Comparison of ENCODE assay signal across 15 cellular contexts in genomic region chr2:22486343-22486742, GRCh38.
DNase-seq lines count a peak whose midpoint lies in the region; ATAC-seq and TF ChIP-seq lines count a peak whose summit lies in the region.
"Had no signal": no experiment of that assay in that cellular context is flagged by ENCODE, and none has a peak within 500 bp of the region (broad histone marks: within the 10 kb centered on the region; RNA-seq: fewer than 3 reads in every experiment).

No MANE protein-coding gene starts in this region.

- no peaks in the 10 kb centered on the region for H3K27me3 Mint-ChIP-seq in GM23338 (ENCODE audit: insufficient read depth, low read depth, poor library complexity)
- H3K27me3 Mint-ChIP-seq in Calu3 (ENCODE audit: unreplicated experiment): no peaks in the 10 kb centered on the region
- H3K27me3 Mint-ChIP-seq: CD4-positive, alpha-beta memory T cell had no signal

- H3K27ac Mint-ChIP-seq in GM23338: no peak overlapping the region
- H3K27ac Mint-ChIP-seq in Calu3 (ENCODE audit: unreplicated experiment): no peak overlapping the region
- H3K27ac Mint-ChIP-seq: CD4-positive, alpha-beta memory T cell had no signal

- H3K4me1 Mint-ChIP-seq in GM23338 (peaks cover 13% of the 10 kb centered on the region; the same call in 2 of the 3 replicates), Calu3 (ENCODE audit: low read depth, unreplicated experiment) (no peaks in the 10 kb centered on the region)
- H3K4me1 Mint-ChIP-seq: CD4-positive, alpha-beta memory T cell had no signal

- CTCF ChIA-PET in Calu3 (lab: Charles Lee): interaction anchor here (0.5 kb wide), 1 partner anchor 1041 kb away, joined by 3 read pairs; no protein-coding TSS in a partner anchor

- no peak overlapping the region for H3K4me3 ChIP-seq in GM23338
- no peak overlapping the region for H3K4me3 ChIP-seq in left lung
- no peak overlapping the region for H3K4me3 ChIP-seq in upper lobe of right lung
- H3K4me3 ChIP-seq: HAP-1 had no signal

- no peaks in the 10 kb centered on the region for H3K36me3 ChIP-seq in GM23338 (ENCODE audit: insufficient read depth)
- H3K36me3 ChIP-seq in left lung: no peaks in the 10 kb centered on the region
- no peaks in the 10 kb centered on the region for H3K36me3 ChIP-seq in upper lobe of right lung
- H3K36me3 ChIP-seq: BE2C, HAP-1 had no signal

- H3K79me2 ChIP-seq in GM23338 (replicated peaks; ENCODE audit: insufficient read depth): no peaks in the 10 kb centered on the region

- H3K4me3 Mint-ChIP-seq in GM23338 (no peak overlapping the region), Calu3 (ENCODE audit: low read depth, unreplicated experiment) (no peak overlapping the region)
- H3K4me3 Mint-ChIP-seq: CD4-positive, alpha-beta memory T cell had no signal

- H3K9me3 ChIP-seq in left lung: no peaks in the 10 kb centered on the region
- H3K9me3 ChIP-seq in upper lobe of right lung: no peaks in the 10 kb centered on the region
- H3K9me3 ChIP-seq: BE2C, HAP-1 had no signal

- no peak; the same call in 2 of the 3 replicates for ATAC-seq in GM23338
- peak; percentile 87 for ATAC-seq in left lung
- peak; percentile 45 for ATAC-seq in upper lobe of right lung
- ATAC-seq in left ventricle myocardium superior: no peak
- ATAC-seq in left cardiac atrium: no peak

- no peak overlapping the region for H2AFZ ChIP-seq in GM23338

- H3K9me3 Mint-ChIP-seq in GM23338 (peaks cover 15% of the 10 kb centered on the region; the same call in 2 of the 3 replicates), Calu3 (ENCODE audit: low read depth, unreplicated experiment) (no peaks in the 10 kb centered on the region)

- no peaks in the 10 kb centered on the region for H3K9me2 ChIP-seq in GM23338 (ENCODE audit: insufficient read depth)

- H3K27me3 ChIP-seq in GM23338 (ENCODE audit: insufficient read depth) (no peaks in the 10 kb centered on the region), left lung (no peaks in the 10 kb centered on the region), upper lobe of right lung (no peaks in the 10 kb centered on the region)
- H3K27me3 ChIP-seq: BE2C had no signal

- H3K4me1 ChIP-seq in GM23338 (ENCODE audit: insufficient read depth) (no peaks in the 10 kb centered on the region), left lung (no peaks in the 10 kb centered on the region), upper lobe of right lung (no peaks in the 10 kb centered on the region)
- H3K4me1 ChIP-seq: HAP-1 had no signal

- H3K36me3 Mint-ChIP-seq in GM23338 (ENCODE audit: low read depth): peaks cover 4% of the 10 kb centered on the region; the same call in 1 of the 3 replicates
- no peaks in the 10 kb centered on the region for H3K36me3 Mint-ChIP-seq in Calu3 (ENCODE audit: insufficient read depth, unreplicated experiment)
- H3K36me3 Mint-ChIP-seq: CD4-positive, alpha-beta memory T cell had no signal

- H3K27ac ChIP-seq in GM23338 (ENCODE audit: low read depth): no peak overlapping the region
- no peak overlapping the region for H3K27ac ChIP-seq in left lung
- H3K27ac ChIP-seq in upper lobe of right lung: no peak overlapping the region
- H3K27ac ChIP-seq: C4-2B had no signal

- H3F3A ChIP-seq in GM23338 (replicated peaks; ENCODE audit: low read depth): no peaks in the 10 kb centered on the region

- no peaks in the 10 kb centered on the region for H4K20me1 ChIP-seq in GM23338 (replicated peaks; ENCODE audit: insufficient read depth)

- no TSS peak for BruUV-seq in Calu3 (replicated peaks; lab: Mats Ljungman, UMichigan)

- TF ChIP-seq CTCF in GM23338 (conservative IDR thresholded peaks at IDR 0.05; ENCODE audit: low read depth in 2 of 2) (no peak), left lung (IDR thresholded peaks at IDR 0.05) (no peak), upper lobe of right lung (IDR thresholded peaks at IDR 0.05) (no peak), Calu3 (IDR thresholded peaks at IDR 0.05; ENCODE audit: unreplicated experiment) (no peak)

- DNase-seq in GM23338 (ENCODE audit: low spot score) (peak; percentile 6), ecto neural progenitor cell (ENCODE audit: low spot score) (peak; percentile 54), left lung (peak in 1 of 2 donors; percentile 34), upper lobe of right lung (no peak), left ventricle myocardium superior (no peak), left cardiac atrium (no peak), Calu3 (no peak)
- DNase-seq: CD4-positive, alpha-beta memory T cell; DMS153; DMS79 treated with DMSO at 0.1 percent for 48 hours; EL; GDM1 had no signal

- intact Hi-C loops in left lung (cut with DNase I): no loop called here
- intact Hi-C loops in upper lobe of right lung (cut with DNase I): no loop called here
- intact Hi-C loops in left ventricle myocardium superior (cut with micrococcal nuclease): no loop called here
- intact Hi-C loops in left cardiac atrium (cut with DNase I): no loop called here
- intact Hi-C loops in Calu3 (cut with micrococcal nuclease; ENCODE audit: unreplicated experiment): no loop called here

- no peak overlapping the region for H3K4me2 ChIP-seq in GM23338

TF ChIP-seq in GM23338, 12 proteins besides CTCF, POLR2A, EP300 and RAD21 (continues in another document):
- TF ChIP-seq EZH2phosphoT487 (IDR thresholded peaks at IDR 0.05; ENCODE audit: unreplicated experiment) (no peak), ZNF114 (CRISPR knock-in tag; IDR thresholded peaks at IDR 0.05) (no peak), EZH2 (IDR thresholded peaks at IDR 0.05; ENCODE audit: low read depth, unreplicated experiment) (no peak), NANOG (IDR thresholded peaks at IDR 0.05; ENCODE audit: borderline replicate concordance) (no peak), STAT1 (IDR thresholded peaks at IDR 0.05; ENCODE audit: unreplicated experiment) (no peak), REST (IDR thresholded peaks at IDR 0.05; ENCODE audit: unreplicated experiment) (no peak), CREB1 (CRISPR knock-in tag; IDR thresholded peaks at IDR 0.05; ENCODE audit: low read depth) (no peak), ZNF331 (CRISPR knock-in tag; IDR thresholded peaks at IDR 0.05; ENCODE audit: low read depth) (no peak), ETS1 (IDR thresholded peaks at IDR 0.05) (no peak), JUNB (IDR thresholded peaks at IDR 0.05; ENCODE audit: unreplicated experiment) (no peak), POLR2AphosphoS5 (IDR thresholded peaks at IDR 0.05; ENCODE audit: low read depth) (no peak)

Comparison
In these comparisons a context has a peak if more than half of its experiments do, and no peak if none do; other contexts are left out.
1. ATAC-seq: peak in left lung (single experiment) and upper lobe of right lung (single experiment); none in GM23338 (single experiment), left ventricle myocardium superior (single experiment) and left cardiac atrium (0 of 2).
2. DNase-seq: peak in GM23338 (single experiment) and ecto neural progenitor cell (single experiment); none in upper lobe of right lung (single experiment), left ventricle myocardium superior (single experiment), left cardiac atrium (single experiment) and Calu3 (single experiment).